8 cellular contexts compared by ENCODE assay signal in genomic region chr21:29376556-29376955, GRCh38.
A peak's percentile ranks its signal among the peaks of the same experiment; 100 is the strongest.
DNase-seq lines count a peak whose midpoint lies in the region.

No MANE protein-coding gene starts in this region.

- peak; percentile 12 for DNase-seq in NOMO-1 (lab: John Stamatoyannopoulos, UW; ENCODE audit: unreplicated experiment in 2 of 2)
- DNase-seq in NOMO-1 treated with DMSO at 0.1 percent for 48 hours (lab: John Stamatoyannopoulos, UW; ENCODE audit: unreplicated experiment), result no peak
- peak; percentile 31 for DNase-seq in HCEC 1CT
- peak; percentile 42 for DNase-seq in NCI-H1694 treated with DMSO at 0.1 percent for 48 hours (lab: John Stamatoyannopoulos, UW)
- peak; percentile 35 for DNase-seq in activated T-cell treated with anti-CD3 and anti-CD28 coated beads for 1 hour (ENCODE audit: low read depth)
- peak; percentile 12 for DNase-seq in foreskin melanocyte
- DNase-seq in stimulated activated CD4-positive, alpha-beta T cell treated with anti-CD3 and anti-CD28 coated beads, Interleukin-12 subunit alpha, Interleukin-12 subunit beta, amount 100 ng/mL, for 4 hours, result peak; percentile 41
- DNase-seq in NCI-H2227 treated with DMSO at 0.1 percent for 48 hours (lab: John Stamatoyannopoulos, UW), result no peak

Comparison
In these comparisons a context has a peak if more than half of its experiments do, and no peak if none do; other contexts are left out.
1. DNase-seq: peak in NOMO-1 (2 of 2), HCEC 1CT (single experiment), NCI-H1694 treated with DMSO at 0.1 percent for 48 hours (single experiment), activated T-cell treated with anti-CD3 and anti-CD28 coated beads for 1 hour (single experiment), foreskin melanocyte (single experiment) and stimulated activated CD4-positive, alpha-beta T cell treated with anti-CD3 and anti-CD28 coated beads, Interleukin-12 subunit alpha, Interleukin-12 subunit beta, amount 100 ng/mL, for 4 hours (single experiment); none in NOMO-1 treated with DMSO at 0.1 percent for 48 hours (single experiment) and NCI-H2227 treated with DMSO at 0.1 percent for 48 hours (single experiment).